Comparison of ENCODE assay signal across 11 cellular contexts in genomic region chr7:100433592-100434296, GRCh38. TPM values are rescaled to one million over a fixed set of nuclear protein-coding genes. Genes with fewer than 3 reads are reported as not detected.
DNase-seq lines count a peak whose midpoint lies in the region; ATAC-seq, FAIRE-seq and TF ChIP-seq lines count a peak whose summit lies in the region.
"Had no signal": no experiment of that assay in that cellular context is flagged by ENCODE, and none has a peak within 500 bp of the region (broad histone marks: within the 10 kb centered on the region; RNA-seq: fewer than 3 reads in every experiment).

No MANE protein-coding gene starts in this region.

- H3K27me3 ChIP-seq in K562 (ENCODE audit: control insufficient read depth in 2 of 2, insufficient read depth in 2 of 2, low read length in 2 of 2), result no peaks in the 10 kb centered on the region

- peaks cover 26% of the 10 kb centered on the region for H4K20me1 ChIP-seq in K562 (replicated peaks; ENCODE audit: control insufficient read depth, insufficient read depth, low read length)

- 60% methylated on average over 10 of the region's 10 CpGs for WGBS in K562 (ENCODE audit: insufficient coverage, low coverage, missing lambda C conversion rate)

- POLR2A ChIA-PET in activated CD4-positive, alpha-beta T cell treated with anti-CD3 and anti-CD28 coated beads for 36 hours (lab: Charles Lee), result no interaction called here
- POLR2A ChIA-PET in K562 (lab: Yijun Ruan, JAX), result interaction anchor here (0.6 to 5.4 kb wide), 5 partner anchors 11 to 332 kb away, joined by 3 to 29 read pairs (median 4); partner anchors contain the start of gene AP4M1

- peak overlapping the region; percentile 89 for H3K4me3 Mint-ChIP-seq in activated CD4-positive, alpha-beta T cell treated with anti-CD3 and anti-CD28 coated beads for 36 hours
- H3K4me3 Mint-ChIP-seq in progenitor cell of endocrine pancreas (ENCODE audit: low read depth), result peak overlapping the region; percentile 80

- TF ChIP-seq RAD21 in K562 (CRISPR knock-in tag; conservative IDR thresholded peaks at IDR 0.05 in 1 of 2, IDR thresholded peaks at IDR 0.05 in 1 of 2), result no peak

- H3K27ac Mint-ChIP-seq in activated CD4-positive, alpha-beta T cell treated with anti-CD3 and anti-CD28 coated beads for 36 hours, result peak overlapping the region; percentile 88
- H3K27ac Mint-ChIP-seq in progenitor cell of endocrine pancreas, result no peak overlapping the region

- intact Hi-C loops in activated CD4-positive, alpha-beta T cell treated with anti-CD3 and anti-CD28 coated beads for 36 hours (cut with DNase I, micrococcal nuclease), result loop anchor here in 1 of 2 experiments (10.0 kb wide), 1 partner anchor 241 kb away; the partner anchor contains the start of gene GNB2
- intact Hi-C loops in K562 (cut with micrococcal nuclease), result no loop called here

- peaks cover 48% of the 10 kb centered on the region for H3K4me1 Mint-ChIP-seq in activated CD4-positive, alpha-beta T cell treated with anti-CD3 and anti-CD28 coated beads for 36 hours
- peaks cover 31% of the 10 kb centered on the region for H3K4me1 Mint-ChIP-seq in progenitor cell of endocrine pancreas (ENCODE audit: low read depth)

- H2AFZ ChIP-seq in K562 (ENCODE audit: low read depth, low read length), result no peak overlapping the region

- no peak for ATAC-seq in activated CD4-positive, alpha-beta T cell treated with anti-CD3 and anti-CD28 coated beads for 36 hours
- ATAC-seq in K562 (no peak), GM18502 (IDR thresholded peaks at IDR 0.05; ENCODE audit: poor library complexity, unreplicated experiment) (no peak)

- TF ChIP-seq EP300 in K562 (IDR thresholded peaks at IDR 0.05; ENCODE audit: low read length), result no peak

- peaks cover 52 to 75% of the 10 kb centered on the region in 2 experiments for H3K4me1 ChIP-seq in K562 (replicated peaks in 1 of 2; ENCODE audit: control insufficient read depth in 2 of 2, insufficient read depth in 2 of 2, low read length in 2 of 2)

- CTCF ChIA-PET in activated CD4-positive, alpha-beta T cell treated with anti-CD3 and anti-CD28 coated beads for 36 hours (lab: Charles Lee), result interaction anchor here (0.6 to 1.2 kb wide), 4 partner anchors 13 to 126 kb away, joined by 3 to 5 read pairs (median 3); no protein-coding TSS in a partner anchor
- CTCF ChIA-PET in K562 (lab: Yijun Ruan, JAX; ENCODE audit: low intra/inter-chr PET ratio), result no interaction called here

- peaks cover 58% of the 10 kb centered on the region for H3K36me3 Mint-ChIP-seq in activated CD4-positive, alpha-beta T cell treated with anti-CD3 and anti-CD28 coated beads for 36 hours (ENCODE audit: low read depth)
- H3K36me3 Mint-ChIP-seq in progenitor cell of endocrine pancreas (ENCODE audit: insufficient read depth), result peaks cover 10% of the 10 kb centered on the region

- H3K4me2 ChIP-seq in K562 (ENCODE audit: insufficient read depth, low read length), result peak overlapping the region; percentile 93

- TF ChIP-seq POLR2A in NB4 (IDR thresholded peaks at IDR 0.05; ENCODE audit: extremely low read depth, insufficient read length) (peak; percentile 5), K562 (conservative IDR thresholded peaks at IDR 0.05) (peak; percentile 55)

- FAIRE-seq in K562 (lab: Jason Lieb, UNC), result no peak
- FAIRE-seq: G401.6 had no signal

- TF ChIP-seq CTCF in NB4 (IDR thresholded peaks at IDR 0.05; ENCODE audit: low read depth, low read length), result no peak
- TF ChIP-seq CTCF in K562 (IDR thresholded peaks at IDR 0.05 in 2 of 3, conservative IDR thresholded peaks at IDR 0.05 in 1 of 3; ENCODE audit: insufficient read depth in 2 of 3, low read depth in 1 of 3, low read length in 3 of 3), result no peak
- no peak for TF ChIP-seq CTCF in progenitor cell of endocrine pancreas (IDR thresholded peaks at IDR 0.05; ENCODE audit: unreplicated experiment)

- DNase-seq in activated CD4-positive, alpha-beta T cell treated with anti-CD3 and anti-CD28 coated beads for 36 hours, result peak; percentile 18
- no peak for DNase-seq in activated CD4-positive, alpha-beta T cell treated with anti-CD3 and anti-CD28 coated beads for 1 hour
- DNase-seq in NB4 (ENCODE audit: low read depth), result peak; percentile 42
- DNase-seq in K562 (ENCODE audit: extremely low read depth in 1 of 4, low spot score in 3 of 4), result peak in 1 of 4 experiments; percentile 48
- DNase-seq in progenitor cell of endocrine pancreas (ENCODE audit: low spot score, unreplicated experiment), result no peak
- no peak for DNase-seq in A172 (ENCODE audit: low spot score)
- DNase-seq in NCI-H2081 treated with DMSO at 0.1 percent for 48 hours (lab: John Stamatoyannopoulos, UW), result no peak
- DNase-seq: activated gamma-delta T cell treated with Interleukin-2 at 50 U/mL for 16 hours, NCI-H1417 treated with DMSO at 0.1 percent for 48 hours had no signal

- H3K36me3 ChIP-seq in K562 (ENCODE audit: control insufficient read depth, insufficient read depth, low read length), result peaks cover 51% of the 10 kb centered on the region

- peaks cover 15% of the 10 kb centered on the region for H3K9me1 ChIP-seq in K562 (ENCODE audit: control insufficient read depth, insufficient read depth, low read length)

- H3K27ac ChIP-seq in K562 (ENCODE audit: extremely low read depth, low read depth, low read length), result peak overlapping the region; percentile 96

- H3K9me3 ChIP-seq in K562 (replicated peaks; ENCODE audit: control insufficient read depth, insufficient read depth, low read depth, low read length), result no peaks in the 10 kb centered on the region

- H3K79me2 ChIP-seq in K562 (ENCODE audit: control insufficient read depth, insufficient read depth, low read length), result peaks cover 71% of the 10 kb centered on the region

- no peaks in the 10 kb centered on the region for H3K27me3 Mint-ChIP-seq in activated CD4-positive, alpha-beta T cell treated with anti-CD3 and anti-CD28 coated beads for 36 hours
- H3K27me3 Mint-ChIP-seq in progenitor cell of endocrine pancreas, result no peaks in the 10 kb centered on the region

- in situ Hi-C loops in K562 (cut with MboI), result no loop called here

- peak overlapping the region in 1 of 2 experiments; percentile 97; a peak in 2 of 4 replicates for H3K9ac ChIP-seq in K562 (ENCODE audit: insufficient read depth in 1 of 2, low read depth in 2 of 2, low read length in 2 of 2)

- H3K9me3 Mint-ChIP-seq in activated CD4-positive, alpha-beta T cell treated with anti-CD3 and anti-CD28 coated beads for 36 hours (ENCODE audit: low read depth), result no peaks in the 10 kb centered on the region
- no peaks in the 10 kb centered on the region for H3K9me3 Mint-ChIP-seq in progenitor cell of endocrine pancreas (ENCODE audit: low read depth)

- no TSS peak for BruUV-seq in K562 (replicated peaks; lab: Mats Ljungman, UMichigan)

- no peak overlapping the region for H3K4me3 ChIP-seq in NB4 (ENCODE audit: low read depth, low read length)
- no peak overlapping the region for H3K4me3 ChIP-seq in K562

RNA-seq across cellular contexts. Expression of gene PPP1R35, which starts 2.6 kb away (rescaled TPM):
- total RNA-seq in activated CD4-positive, alpha-beta T cell treated with anti-CD3 and anti-CD28 coated beads for 36 hours, result 10 to 100 TPM; 48.7 to 60.3 TPM
- 18.9 and 64.5 TPM in 2 replicates for total RNA-seq in K562 (2011; cell fraction: chromatin; rRNA removed; ENCODE audit: low replicate concordance)
- total RNA-seq in K562 (2011; cell fraction: nucleolus; rRNA removed), result 109 and 128 TPM in 2 replicates
- 45.6 and 53.0 TPM in 2 replicates for total RNA-seq in K562 (2011; cell fraction: nucleoplasm; rRNA removed)
- total RNA-seq in K562 (2014; rRNA removed) (127 and 152 TPM in 2 replicates), K562 (2014; rRNA removed; fragmentation: Illumina TruSeq; extraction: Trizol) (18.9 and 25.9 TPM in 2 replicates), K562 (2015; rRNA removed; fragmentation: Illumina TruSeq; extraction: Trizol) (44.9 and 47.9 TPM in 2 replicates), K562 (2021) (124 and 135 TPM in 2 replicates), progenitor cell of endocrine pancreas (23.7 and 29.8 TPM in 2 replicates)
- polyA plus RNA-seq in K562 (2011; rRNA removed) (28.2 and 31.7 TPM in 2 replicates), K562 (2014; fragmentation: Illumina TruSeq; extraction: Trizol) (19.4 and 33.7 TPM in 2 replicates), K562 (2014; fragmentation: Nextera tagmentation; extraction: Ambion mirVana) (1 to 10 TPM; 2.9 to 5.9 TPM), K562 (2014; rRNA removed) (153 and 185 TPM in 2 replicates)
- polyA plus RNA-seq in K562 (2011; cell fraction: cytosol; rRNA removed), result 38.6 and 141 TPM in 2 replicates
- polyA plus RNA-seq in K562 (2011; cell fraction: nucleus; rRNA removed), result 136 and 297 TPM in 2 replicates
- polyA plus RNA-seq in K562 (2012), result 70.7 and 78.6 TPM in 2 replicates
- polyA minus RNA-seq in K562 (2011; rRNA and poly(A)+ RNA removed), result 2.2 and 5.8 TPM in 2 replicates
- 13.8 and 18.6 TPM in 2 replicates for polyA minus RNA-seq in K562 (2011; cell fraction: cytosol; rRNA and poly(A)+ RNA removed)
- polyA minus RNA-seq in K562 (2011; cell fraction: nucleus; rRNA and poly(A)+ RNA removed), result 16.7 and 26.0 TPM in 2 replicates
- total RNA-seq in A172 (2014; rRNA removed; shearing (Covaris generic)), result 55.0 and 67.7 TPM in 2 replicates

RNA-seq across cellular contexts. Expression of gene MEPCE, which starts 4.1 kb away (rescaled TPM):
- total RNA-seq in activated CD4-positive, alpha-beta T cell treated with anti-CD3 and anti-CD28 coated beads for 36 hours, result 10 to 100 TPM; 44.4 to 45.9 TPM
- total RNA-seq in K562 (2011; cell fraction: chromatin; rRNA removed; ENCODE audit: low replicate concordance), result 33.3 and 101 TPM in 2 replicates
- 57.9 and 76.5 TPM in 2 replicates for total RNA-seq in K562 (2011; cell fraction: nucleolus; rRNA removed)
- total RNA-seq in K562 (2011; cell fraction: nucleoplasm; rRNA removed), result 40.2 and 43.9 TPM in 2 replicates
- 50.6 and 65.4 TPM in 2 replicates for total RNA-seq in K562 (2014; rRNA removed)
- 24.9 and 29.5 TPM in 2 replicates for total RNA-seq in K562 (2014; rRNA removed; fragmentation: Illumina TruSeq; extraction: Trizol)
- total RNA-seq in K562 (2015; rRNA removed; fragmentation: Illumina TruSeq; extraction: Trizol), result 60.3 and 60.4 TPM in 2 replicates
- total RNA-seq in K562 (2021), result 72.8 and 76.3 TPM in 2 replicates
- polyA plus RNA-seq in K562 (2011; rRNA removed), result 16.1 and 16.7 TPM in 2 replicates
- polyA plus RNA-seq in K562 (2011; cell fraction: cytosol; rRNA removed), result 13.0 and 28.0 TPM in 2 replicates
- polyA plus RNA-seq in K562 (2011; cell fraction: nucleus; rRNA removed), result 23.6 and 47.0 TPM in 2 replicates
- polyA plus RNA-seq in K562 (2012), result 54.7 and 58.7 TPM in 2 replicates
- polyA plus RNA-seq in K562 (2014; fragmentation: Illumina TruSeq; extraction: Trizol), result 66.5 and 77.3 TPM in 2 replicates
- 10 to 100 TPM; 10.9 to 13.7 TPM for polyA plus RNA-seq in K562 (2014; fragmentation: Nextera tagmentation; extraction: Ambion mirVana)
- polyA plus RNA-seq in K562 (2014; rRNA removed), result 42.7 and 44.1 TPM in 2 replicates
- polyA minus RNA-seq in K562 (2011; rRNA and poly(A)+ RNA removed), result 20.0 and 29.4 TPM in 2 replicates
- polyA minus RNA-seq in K562 (2011; cell fraction: cytosol; rRNA and poly(A)+ RNA removed), result 18.7 and 24.0 TPM in 2 replicates
- 27.9 and 29.5 TPM in 2 replicates for polyA minus RNA-seq in K562 (2011; cell fraction: nucleus; rRNA and poly(A)+ RNA removed)
- 34.6 and 35.4 TPM in 2 replicates for total RNA-seq in progenitor cell of endocrine pancreas
- total RNA-seq in A172 (2014; rRNA removed; shearing (Covaris generic)), result 33.4 and 34.8 TPM in 2 replicates

RNA-seq across cellular contexts. Expression of gene ZCWPW1, which starts 5.2 kb away (rescaled TPM):
- 1 to 10 TPM; 3.0 to 3.4 TPM for total RNA-seq in activated CD4-positive, alpha-beta T cell treated with anti-CD3 and anti-CD28 coated beads for 36 hours
- 2.4 and 3.7 TPM in 2 replicates for total RNA-seq in K562 (2011; cell fraction: chromatin; rRNA removed; ENCODE audit: low replicate concordance)
- 2.0 and 2.6 TPM in 2 replicates for total RNA-seq in K562 (2011; cell fraction: nucleolus; rRNA removed)
- 1.8 and 3.5 TPM in 2 replicates for total RNA-seq in K562 (2011; cell fraction: nucleoplasm; rRNA removed)
- total RNA-seq in K562 (2014; rRNA removed) (1.3 and 1.7 TPM in 2 replicates), K562 (2014; rRNA removed; fragmentation: Illumina TruSeq; extraction: Trizol) (0.84 and 1.8 TPM in 2 replicates), K562 (2015; rRNA removed; fragmentation: Illumina TruSeq; extraction: Trizol) (1.2 and 1.7 TPM in 2 replicates), K562 (2021) (0.86 and 0.94 TPM in 2 replicates), progenitor cell of endocrine pancreas (2.5 and 3.8 TPM in 2 replicates)
- polyA plus RNA-seq in K562 (2011; rRNA removed) (1.5 and 1.7 TPM in 2 replicates), K562 (2014; fragmentation: Illumina TruSeq; extraction: Trizol) (0.79 and 1.4 TPM in 2 replicates), K562 (2014; fragmentation: Nextera tagmentation; extraction: Ambion mirVana) (under 1 TPM; 0.18 to 0.41 TPM), K562 (2014; rRNA removed) (0.61 and 1.6 TPM in 2 replicates)
- 0.67 and 0.81 TPM in 2 replicates for polyA plus RNA-seq in K562 (2011; cell fraction: cytosol; rRNA removed)
- 3.7 and 4.2 TPM in 2 replicates for polyA plus RNA-seq in K562 (2011; cell fraction: nucleus; rRNA removed)
- 2.2 and 3.0 TPM in 2 replicates for polyA plus RNA-seq in K562 (2012)
- polyA minus RNA-seq in K562 (2011; rRNA and poly(A)+ RNA removed), result 0.84 and 0.91 TPM in 2 replicates
- 0.86 and 1.5 TPM in 2 replicates for polyA minus RNA-seq in K562 (2011; cell fraction: cytosol; rRNA and poly(A)+ RNA removed)
- 1.2 and 1.6 TPM in 2 replicates for polyA minus RNA-seq in K562 (2011; cell fraction: nucleus; rRNA and poly(A)+ RNA removed)
- total RNA-seq in A172 (2014; rRNA removed; shearing (Covaris generic)), result 2.9 and 3.7 TPM in 2 replicates

RNA-seq across cellular contexts. Expression of gene SPACDR, which starts 30.3 kb away (rescaled TPM):
- total RNA-seq in activated CD4-positive, alpha-beta T cell treated with anti-CD3 and anti-CD28 coated beads for 36 hours, result 1 to 10 TPM; 3.5 to 4.2 TPM
- 3.4 and 9.9 TPM in 2 replicates for total RNA-seq in K562 (2011; cell fraction: chromatin; rRNA removed; ENCODE audit: low replicate concordance)
- total RNA-seq in K562 (2011; cell fraction: nucleolus; rRNA removed), result 1.8 and 4.7 TPM in 2 replicates
- 2.4 and 3.8 TPM in 2 replicates for total RNA-seq in K562 (2011; cell fraction: nucleoplasm; rRNA removed)
- total RNA-seq in K562 (2014; rRNA removed) (0.14 and 0.29 TPM in 2 replicates), K562 (2014; rRNA removed; fragmentation: Illumina TruSeq; extraction: Trizol) (not detected in 2 replicates), K562 (2015; rRNA removed; fragmentation: Illumina TruSeq; extraction: Trizol) (0.29 and 0.41 TPM in 2 replicates), K562 (2021) (0.55 and 1.2 TPM in 2 replicates), progenitor cell of endocrine pancreas (0.67 and 1.7 TPM in 2 replicates)
- polyA plus RNA-seq in K562 (2011; rRNA removed) (0.18 and 0.20 TPM in 2 replicates), K562 (2014; fragmentation: Illumina TruSeq; extraction: Trizol) (0.13 and 0.24 TPM in 2 replicates), K562 (2014; fragmentation: Nextera tagmentation; extraction: Ambion mirVana) (under 1 TPM; 0.07 to 0.11 TPM), K562 (2014; rRNA removed) (0.12 and 0.15 TPM in 2 replicates)
- 0.40 and 0.56 TPM in 2 replicates for polyA plus RNA-seq in K562 (2011; cell fraction: cytosol; rRNA removed)
- 1.0 and 2.9 TPM in 2 replicates for polyA plus RNA-seq in K562 (2011; cell fraction: nucleus; rRNA removed)
- polyA plus RNA-seq in K562 (2012), result 0.47 and 2.1 TPM in 2 replicates
- not detected in 2 replicates for polyA minus RNA-seq in K562 (2011; rRNA and poly(A)+ RNA removed)
- polyA minus RNA-seq in K562 (2011; cell fraction: cytosol; rRNA and poly(A)+ RNA removed), result not detected in 2 replicates
- polyA minus RNA-seq in K562 (2011; cell fraction: nucleus; rRNA and poly(A)+ RNA removed), result not detected in 2 replicates
- total RNA-seq in A172 (2014; rRNA removed; shearing (Covaris generic)), result 0.60 and 8.3 TPM in 2 replicates

RNA-seq across cellular contexts. Expression of gene TSC22D4, which starts 45.3 kb away (rescaled TPM):
- total RNA-seq in activated CD4-positive, alpha-beta T cell treated with anti-CD3 and anti-CD28 coated beads for 36 hours, result 10 to 100 TPM; 78.5 to 85.7 TPM
- 30.5 and 88.7 TPM in 2 replicates for total RNA-seq in K562 (2011; cell fraction: chromatin; rRNA removed; ENCODE audit: low replicate concordance)
- 56.8 and 60.5 TPM in 2 replicates for total RNA-seq in K562 (2011; cell fraction: nucleolus; rRNA removed)
- 38.6 and 57.1 TPM in 2 replicates for total RNA-seq in K562 (2011; cell fraction: nucleoplasm; rRNA removed)
- 77.6 and 102 TPM in 2 replicates for total RNA-seq in K562 (2014; rRNA removed)
- total RNA-seq in K562 (2014; rRNA removed; fragmentation: Illumina TruSeq; extraction: Trizol), result 10.1 and 13.1 TPM in 2 replicates
- total RNA-seq in K562 (2015; rRNA removed; fragmentation: Illumina TruSeq; extraction: Trizol), result 31.3 and 33.9 TPM in 2 replicates
- total RNA-seq in K562 (2021), result 102 and 107 TPM in 2 replicates
- polyA plus RNA-seq in K562 (2011; rRNA removed), result 14.2 and 18.8 TPM in 2 replicates
- polyA plus RNA-seq in K562 (2011; cell fraction: cytosol; rRNA removed), result 13.0 and 47.0 TPM in 2 replicates
- polyA plus RNA-seq in K562 (2011; cell fraction: nucleus; rRNA removed), result 22.1 and 53.6 TPM in 2 replicates
- polyA plus RNA-seq in K562 (2012), result 64.9 and 107 TPM in 2 replicates
- 28.7 and 51.7 TPM in 2 replicates for polyA plus RNA-seq in K562 (2014; fragmentation: Illumina TruSeq; extraction: Trizol)
- polyA plus RNA-seq in K562 (2014; fragmentation: Nextera tagmentation; extraction: Ambion mirVana), result under 1 TPM; 0.37 to 0.92 TPM
- polyA plus RNA-seq in K562 (2014; rRNA removed), result 57.9 and 61.0 TPM in 2 replicates
- polyA minus RNA-seq in K562 (2011; rRNA and poly(A)+ RNA removed), result 5.5 and 9.6 TPM in 2 replicates
- polyA minus RNA-seq in K562 (2011; cell fraction: cytosol; rRNA and poly(A)+ RNA removed), result 24.5 and 26.5 TPM in 2 replicates
- polyA minus RNA-seq in K562 (2011; cell fraction: nucleus; rRNA and poly(A)+ RNA removed), result 10.0 and 13.5 TPM in 2 replicates
- total RNA-seq in progenitor cell of endocrine pancreas, result 27.9 and 32.2 TPM in 2 replicates
- total RNA-seq in A172 (2014; rRNA removed; shearing (Covaris generic)), result 26.6 and 32.6 TPM in 2 replicates

Comparison
In these comparisons a context has a peak if more than half of its experiments do, and no peak if none do; other contexts are left out.
1. DNase-seq: peak in activated CD4-positive, alpha-beta T cell treated with anti-CD3 and anti-CD28 coated beads for 36 hours (single experiment) and NB4 (single experiment); none in activated CD4-positive, alpha-beta T cell treated with anti-CD3 and anti-CD28 coated beads for 1 hour (single experiment), progenitor cell of endocrine pancreas (single experiment), A172 (single experiment) and NCI-H2081 treated with DMSO at 0.1 percent for 48 hours (single experiment).